In the genomic region with DNA sequence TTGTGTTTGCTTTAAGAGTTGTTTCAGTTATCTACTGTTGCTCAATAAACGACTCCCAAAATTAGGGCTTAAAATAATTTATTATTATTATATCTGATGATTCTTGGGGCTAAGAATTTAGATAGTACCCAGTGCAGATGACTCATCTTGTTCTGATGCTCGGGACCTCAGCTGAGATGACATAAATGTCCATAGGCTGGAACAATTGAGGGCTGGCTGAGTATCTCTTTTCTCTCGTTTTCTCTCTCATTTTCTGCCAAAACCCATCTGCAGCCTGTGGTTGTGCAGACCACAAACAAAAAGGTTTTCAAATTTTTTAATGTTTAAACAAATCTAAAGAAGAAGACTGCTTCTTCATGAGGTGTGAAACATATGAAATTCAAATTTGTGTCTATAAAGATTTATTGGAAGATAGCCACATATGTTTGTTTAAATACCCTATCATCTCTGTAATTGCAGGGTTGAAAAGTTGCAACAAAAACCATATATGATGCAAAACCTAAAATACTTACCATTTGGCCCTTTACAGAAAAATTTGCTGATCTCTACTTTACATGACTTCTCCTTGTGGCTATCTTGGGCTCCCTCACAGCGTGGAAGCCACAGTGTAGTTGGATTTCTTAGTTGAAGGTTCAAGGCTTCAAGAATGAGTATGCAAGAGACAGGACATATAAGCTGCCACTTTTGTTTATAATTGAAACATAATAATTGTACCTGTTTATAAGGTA, we compare ENCODE assay signal across 12 cellular contexts. TPM values are rescaled to one million over a fixed set of nuclear protein-coding genes. Genes with fewer than 3 reads are reported as not detected.
A peak's percentile ranks its signal among the peaks of the same experiment; 100 is the strongest.
DNase-seq lines count a peak whose midpoint lies in the region; ATAC-seq and TF ChIP-seq lines count a peak whose summit lies in the region.
"Had no signal": no experiment of that assay in that cellular context is flagged by ENCODE, and none has a peak within 500 bp of the region (broad histone marks: within the 10 kb centered on the region; RNA-seq: fewer than 3 reads in every experiment).

No MANE protein-coding gene starts in this region.

- intact Hi-C loops in OCI-LY7 (cut with micrococcal nuclease; ENCODE audit: unreplicated experiment): loop anchor here (5.0 to 10.0 kb wide), 3 partner anchors 463 to 849 kb away; a partner anchor contains a TSS

- no peaks in the 10 kb centered on the region for H3K27me3 ChIP-seq in BLaER1 treated with 17β-estradiol and CSF1 and Interleukin-3, amounts not matched to agents 10 nM and 100 nM
- H3K27me3 ChIP-seq: suprapubic skin had no signal

- BruUV-seq in OCI-LY7 (replicated peaks; lab: Mats Ljungman, UMichigan): no TSS peak

- no peaks in the 10 kb centered on the region for H4K20me1 ChIP-seq in BLaER1 treated with 17β-estradiol and CSF1 and Interleukin-3, amounts not matched to agents 10 nM and 100 nM
- no peaks in the 10 kb centered on the region for H4K20me1 ChIP-seq in OCI-LY7 (ENCODE audit: insufficient read depth, low read length)

- POLR2A ChIA-PET in OCI-LY7 (lab: Charles Lee): interaction anchor here (0.5 to 7.4 kb wide), 20 partner anchors 11 to 1519 kb away, joined by 3 to 410 read pairs (median 6); a partner anchor contains a TSS

- ATAC-seq in GM21381 (IDR thresholded peaks at IDR 0.05; ENCODE audit: unreplicated experiment) (peak; percentile 31), GM19328 (IDR thresholded peaks at IDR 0.05; ENCODE audit: unreplicated experiment) (no peak)

- peak overlapping the region; percentile 45 for H2AFZ ChIP-seq in OCI-LY7 (ENCODE audit: low read length)

- H3K4me3 ChIP-seq in BLaER1 treated with 17β-estradiol and CSF1 and Interleukin-3, amounts not matched to agents 10 nM and 100 nM: no peak overlapping the region
- peak overlapping the region; percentile 11 for H3K4me3 ChIP-seq in OCI-LY7 (ENCODE audit: low read depth, low read length, poor library complexity, severe bottlenecking)
- H3K4me3 ChIP-seq in fibroblast of mammary gland (ENCODE audit: control insufficient read depth, low read depth, low read length): no peak overlapping the region
- H3K4me3 ChIP-seq: suprapubic skin had no signal

- peaks cover 43 to 76% (median 49%) of the 10 kb centered on the region in 10 experiments for H3K4me1 ChIP-seq in BLaER1 treated with 17β-estradiol and CSF1 and Interleukin-3, amounts not matched to agents 10 nM and 100 nM
- peaks cover 91% of the 10 kb centered on the region for H3K4me1 ChIP-seq in OCI-LY7 (ENCODE audit: insufficient read depth, low read length, poor library complexity, severe bottlenecking)
- H3K4me1 ChIP-seq: suprapubic skin had no signal

- H3K27ac ChIP-seq in BLaER1 treated with 17β-estradiol and CSF1 and Interleukin-3, amounts not matched to agents 10 nM and 100 nM: no peak overlapping the region
- H3K27ac ChIP-seq in OCI-LY7 (ENCODE audit: low read depth, low read length, poor library complexity, severe bottlenecking): peak overlapping the region; percentile 98
- H3K27ac ChIP-seq: suprapubic skin, VCaP had no signal

- no peaks in the 10 kb centered on the region; a peak in 1 of 22 replicates for H3K9me3 ChIP-seq in BLaER1 treated with 17β-estradiol and CSF1 and Interleukin-3, amounts not matched to agents 10 nM and 100 nM (replicated peaks in 1 of 11)
- peaks cover 12% of the 10 kb centered on the region; the same call in 1 of the 2 replicates for H3K9me3 ChIP-seq in OCI-LY7 (ENCODE audit: low read length)
- H3K9me3 ChIP-seq: suprapubic skin had no signal

- peak; percentile 55 for DNase-seq in OCI-LY7 (ENCODE audit: low spot score)
- peak; percentile 82 for DNase-seq in fibroblast of mammary gland (ENCODE audit: low read depth)
- no peak for DNase-seq in midbrain (lab: John Stamatoyannopoulos, UW)
- DNase-seq in KG1 (lab: John Stamatoyannopoulos, UW): no peak
- no peak for DNase-seq in HuH-7 (ENCODE audit: low spot score)
- DNase-seq: cortex of kidney, retina had no signal

- no peak for TF ChIP-seq CTCF in OCI-LY7 (conservative IDR thresholded peaks at IDR 0.05; ENCODE audit: low read length)
- no peak for TF ChIP-seq CTCF in fibroblast of mammary gland (conservative IDR thresholded peaks at IDR 0.05; ENCODE audit: control insufficient read depth, insufficient read depth, low read depth, low read length)

- H3K9me2 ChIP-seq in OCI-LY7 (ENCODE audit: insufficient read depth, low read length): no peaks in the 10 kb centered on the region

- H3K79me2 ChIP-seq in OCI-LY7 (ENCODE audit: insufficient read depth, low read depth, low read length): no peaks in the 10 kb centered on the region; the same call in 1 of the 2 replicates

- CTCF ChIA-PET in OCI-LY7 (lab: Charles Lee; ENCODE audit: unreplicated experiment): interaction anchor here (1.0 to 2.4 kb wide), 2 partner anchors 10 to 16 kb away, joined by 3 to 9 read pairs; no protein-coding TSS in a partner anchor

- H3K4me2 ChIP-seq in BLaER1 treated with 17β-estradiol and CSF1 and Interleukin-3, amounts not matched to agents 10 nM and 100 nM: peak overlapping the region in 6 of 11 experiments; percentile 5 to 86 (median 84); a peak in 6 of 22 replicates
- H3K4me2 ChIP-seq in OCI-LY7 (ENCODE audit: low read length): peak overlapping the region; percentile 93

- H3K36me3 ChIP-seq in BLaER1 treated with 17β-estradiol and CSF1 and Interleukin-3, amounts not matched to agents 10 nM and 100 nM: no peaks in the 10 kb centered on the region
- H3K36me3 ChIP-seq in OCI-LY7 (ENCODE audit: insufficient read depth, low read length): peaks cover 23% of the 10 kb centered on the region
- H3K36me3 ChIP-seq: suprapubic skin had no signal

- H3K9ac ChIP-seq in BLaER1 treated with 17β-estradiol and CSF1 and Interleukin-3, amounts not matched to agents 10 nM and 100 nM: no peak overlapping the region

RNA-seq across cellular contexts. Expression of a gene that starts 14.8 kb away (rescaled TPM):
- 161 and 177 TPM in 2 replicates for total RNA-seq in OCI-LY7 (2014; rRNA removed; shearing (Covaris generic))
- 241 and 264 TPM in 2 replicates for total RNA-seq in OCI-LY7 (2022)

Comparison
In these comparisons a context has a peak if more than half of its experiments do, and no peak if none do; other contexts are left out.
1. DNase-seq: peak in OCI-LY7 (single experiment) and fibroblast of mammary gland (single experiment); none in midbrain (single experiment), KG1 (single experiment) and HuH-7 (single experiment).